ENCODE assay signal across 8 cellular contexts in the genomic region with DNA sequence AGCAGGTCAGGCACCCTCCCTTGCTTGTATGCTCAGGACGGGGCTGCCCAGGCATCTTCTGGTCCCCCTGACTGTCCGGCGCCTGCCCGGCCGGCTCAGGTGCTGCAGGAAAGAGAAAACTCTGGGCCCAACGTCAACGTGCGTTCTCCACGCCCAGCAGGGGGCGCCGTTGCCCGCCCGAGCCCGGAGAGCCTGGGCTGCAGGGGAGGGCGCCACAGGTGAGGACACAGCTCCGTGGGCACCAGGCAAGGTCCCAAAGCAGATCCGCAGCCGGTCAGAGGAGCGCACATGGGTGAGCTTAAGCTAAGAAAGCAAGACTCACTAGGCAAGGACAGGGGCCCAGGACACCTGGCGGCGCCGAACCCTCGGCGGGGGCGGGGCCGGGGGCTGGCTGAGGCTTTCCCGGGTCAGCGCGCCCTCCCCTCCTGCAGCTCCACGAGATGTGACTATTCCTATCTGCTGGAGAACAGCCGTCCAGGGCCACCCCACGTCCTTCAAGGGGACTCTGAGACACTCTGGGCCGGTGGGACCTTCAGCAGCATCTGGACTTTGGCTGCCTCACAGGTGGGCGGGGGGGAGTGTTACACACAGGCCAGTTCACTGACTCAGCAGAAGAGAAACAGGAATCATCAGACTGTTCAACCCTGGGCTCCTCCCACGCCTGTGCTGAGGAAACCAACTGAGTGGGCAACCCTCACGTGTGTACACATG. TPM values are rescaled to one million over a fixed set of nuclear protein-coding genes. Genes with fewer than 3 reads are reported as not detected.
DNase-seq lines count a peak whose midpoint lies in the region; ATAC-seq, FAIRE-seq and TF ChIP-seq lines count a peak whose summit lies in the region.

No MANE protein-coding gene starts in this region.

- TF ChIP-seq RAD21 in H1 (IDR thresholded peaks at IDR 0.05 in 1 of 2, conservative IDR thresholded peaks at IDR 0.05 in 1 of 2; ENCODE audit: low read depth in 2 of 2, low read length in 2 of 2): peak; percentile 90 to 96

- peak overlapping the region; percentile 64 for H4K5ac ChIP-seq in H1 (ENCODE audit: insufficient read length, low read depth, low read length)

- H4K20me1 ChIP-seq in H1 (replicated peaks in 1 of 2; ENCODE audit: control insufficient read depth in 1 of 2, insufficient read depth in 2 of 2, low read length in 2 of 2): peaks cover 3 to 6% of the 10 kb centered on the region in 2 experiments

- CTCF ChIA-PET in AG04450 (lab: Charles Lee) (interaction anchor here (0.9 to 2.3 kb wide), 4 partner anchors 232 to 283 kb away, joined by 3 to 13 read pairs (median 6); no protein-coding TSS in a partner anchor), H1 (lab: Charles Lee; ENCODE audit: partially characterized antibody) (interaction anchor here (0.8 to 4.0 kb wide), 35 partner anchors 9 to 286 kb away, joined by 3 to 21 read pairs (median 5); a partner anchor contains a TSS)

- H3K27me3 ChIP-seq in AG04450 (ENCODE audit: control insufficient read depth, insufficient read depth, low read length): peaks cover 6% of the 10 kb centered on the region
- no peaks in the 10 kb centered on the region for H3K27me3 ChIP-seq in H1 (replicated peaks in 1 of 4; ENCODE audit: control insufficient read depth in 3 of 4, extremely low read depth in 1 of 4, insufficient read depth in 3 of 4, low read length in 3 of 4)
- no peaks in the 10 kb centered on the region for H3K27me3 ChIP-seq in mononuclear cell (ENCODE audit: insufficient read depth, low read length)

- 58% methylated on average over 27 of the region's 36 CpGs; no CpG with 5 or more reads in 1 of the 2 experiments for WGBS in H1 (ENCODE audit: extremely low coverage in 1 of 2, insufficient coverage in 1 of 2, insufficient read length in 1 of 2, insufficient replicate concordance in 2 of 2, low coverage in 1 of 2, low lambda C conversion rate in 2 of 2, missing lambda C conversion rate in 1 of 2), 2 experiments

- H3K56ac ChIP-seq in H1 (replicated peaks; ENCODE audit: insufficient read length, low read depth, low read length): no peak overlapping the region

- no peak overlapping the region for H2BK15ac ChIP-seq in H1 (ENCODE audit: low read length)

- H3K36me3 Mint-ChIP-seq in stimulated activated effector memory CD8-positive, alpha-beta T cell treated with anti-CD3 and anti-CD28 coated beads, Interleukin-12 subunit alpha, Interleukin-12 subunit beta, amount 100 ng/mL, for 72 hours: no peaks in the 10 kb centered on the region

- H4K91ac ChIP-seq in H1 (replicated peaks; ENCODE audit: insufficient read length, low read length): peak overlapping the region; percentile 5

- no peak overlapping the region; the same call in 1 of the 2 replicates for H3K18ac ChIP-seq in H1 (ENCODE audit: extremely low read depth, low read length)

- peak; percentile 57 for TF ChIP-seq CTCF in AG04450 (IDR thresholded peaks at IDR 0.05; ENCODE audit: low read depth, low read length)
- TF ChIP-seq CTCF in H1 (IDR thresholded peaks at IDR 0.05; ENCODE audit: control extremely low read depth in 1 of 3, insufficient read depth in 1 of 3, low read depth in 1 of 3, low read length in 3 of 3): peak in 2 of 3 experiments; percentile 88 to 92; a peak in 3 of 4 replicates

- H3K27ac Mint-ChIP-seq in stimulated activated effector memory CD8-positive, alpha-beta T cell treated with anti-CD3 and anti-CD28 coated beads, Interleukin-12 subunit alpha, Interleukin-12 subunit beta, amount 100 ng/mL, for 72 hours: no peak overlapping the region

- no peak overlapping the region; the same call in 1 of the 2 replicates for H2BK5ac ChIP-seq in H1 (ENCODE audit: low read depth, low read length)

- POLR2A ChIA-PET in AG04450 (lab: Yijun Ruan, JAX): no interaction called here
- POLR2A ChIA-PET in H1 (lab: Charles Lee; ENCODE audit: partially characterized antibody): interaction anchor here (0.8 to 1.9 kb wide), 3 partner anchors 10 to 196 kb away, joined by 3 to 7 read pairs (median 5); no protein-coding TSS in a partner anchor

- H3K9me3 ChIP-seq in AG04450 (ENCODE audit: control insufficient read depth, insufficient read depth, low read length) (peaks cover 3% of the 10 kb centered on the region; the same call in 1 of the 2 replicates), H1 (ENCODE audit: insufficient read depth in 2 of 2, low read depth in 1 of 2, low read length in 1 of 2) (no peaks in the 10 kb centered on the region), mononuclear cell (ENCODE audit: low read depth, low read length) (no peaks in the 10 kb centered on the region)

- H3K9me3 Mint-ChIP-seq in stimulated activated effector memory CD8-positive, alpha-beta T cell treated with anti-CD3 and anti-CD28 coated beads, Interleukin-12 subunit alpha, Interleukin-12 subunit beta, amount 100 ng/mL, for 72 hours: no peaks in the 10 kb centered on the region

- no peaks in the 10 kb centered on the region for H3K79me2 ChIP-seq in H1 (ENCODE audit: control insufficient read depth in 1 of 2, insufficient read depth in 2 of 2, low read length in 2 of 2)

- TF ChIP-seq EP300 in H1 (IDR thresholded peaks at IDR 0.05; ENCODE audit: borderline replicate concordance in 1 of 2, low read depth in 2 of 2, low read length in 2 of 2): no peak

- H3K36me3 ChIP-seq in H1 (ENCODE audit: control insufficient read depth in 2 of 4, insufficient read depth in 4 of 4, low read length in 3 of 4): peaks cover 0 to 8% (median 8%) of the 10 kb centered on the region in 4 experiments; a peak in 4 of 8 replicates

- no peak overlapping the region for H3K4ac ChIP-seq in H1 (replicated peaks; ENCODE audit: insufficient read length, low read depth, low read length)

- no peak for TF ChIP-seq POLR2A in H1 (IDR thresholded peaks at IDR 0.05; ENCODE audit: control extremely low read depth in 1 of 2, low read depth in 2 of 2, low read length in 2 of 2)

- peak overlapping the region in 1 of 2 experiments; percentile 59; a peak in 3 of 4 replicates for H3K4me2 ChIP-seq in H1 (ENCODE audit: insufficient read depth in 1 of 2, low read depth in 2 of 2, low read length in 2 of 2)

- H3K23me2 ChIP-seq in H1 (ENCODE audit: low read depth, low read length): 0 out of 2 replicates have a peak, but pooled peaks cover 2% of the 10 kb centered on the region

- no peak overlapping the region for H3K4me3 ChIP-seq in AG04450 (ENCODE audit: low read depth, low read length)
- H3K4me3 ChIP-seq in H1 (ENCODE audit: extremely low read depth in 1 of 4, insufficient read depth in 2 of 4, low read depth in 3 of 4, low read length in 4 of 4): peak overlapping the region in 1 of 4 experiments; percentile 35; a peak in 1 of 8 replicates
- H3K4me3 ChIP-seq in mononuclear cell (ENCODE audit: low read length): peak overlapping the region; percentile 15

- no peak for FAIRE-seq in H1 (lab: Jason Lieb, UNC)

- H3K9ac ChIP-seq in H1 (replicated peaks in 1 of 4; ENCODE audit: extremely low read depth in 1 of 4, low read depth in 3 of 4, low read length in 3 of 4): no peak overlapping the region

- no peak overlapping the region for H3K4me3 Mint-ChIP-seq in stimulated activated effector memory CD8-positive, alpha-beta T cell treated with anti-CD3 and anti-CD28 coated beads, Interleukin-12 subunit alpha, Interleukin-12 subunit beta, amount 100 ng/mL, for 72 hours

- H3K14ac ChIP-seq in H1 (ENCODE audit: insufficient read length): no peak overlapping the region

- H2BK12ac ChIP-seq in H1 (ENCODE audit: low read depth, low read length): no peak overlapping the region

- H2AFZ ChIP-seq in H1 (ENCODE audit: low read length): no peak overlapping the region; the same call in 1 of the 2 replicates

- peak; percentile 84 for ATAC-seq in stimulated activated effector memory CD8-positive, alpha-beta T cell treated with anti-CD3 and anti-CD28 coated beads, Interleukin-12 subunit alpha, Interleukin-12 subunit beta, amount 100 ng/mL, for 72 hours
- ATAC-seq in HG02981 (IDR thresholded peaks at IDR 0.05; ENCODE audit: unreplicated experiment): no peak

- no peaks in the 10 kb centered on the region for H3K79me1 ChIP-seq in H1 (ENCODE audit: low read depth, low read length)

- no peak overlapping the region for H3K23ac ChIP-seq in H1 (ENCODE audit: insufficient read length)

- peak overlapping the region; percentile 74; the same call in 1 of the 2 replicates for H4K8ac ChIP-seq in H1 (ENCODE audit: extremely low read depth, insufficient read depth, low read length)

- H2BK20ac ChIP-seq in H1 (ENCODE audit: low read length): no peak overlapping the region

- H3K4me1 Mint-ChIP-seq in stimulated activated effector memory CD8-positive, alpha-beta T cell treated with anti-CD3 and anti-CD28 coated beads, Interleukin-12 subunit alpha, Interleukin-12 subunit beta, amount 100 ng/mL, for 72 hours: no peaks in the 10 kb centered on the region

- DNase-seq in AG04450 (ENCODE audit: low read depth, low spot score): no peak
- DNase-seq in H4 (ENCODE audit: low spot score): peak; percentile 57
- DNase-seq in NCI-H748 treated with DMSO at 0.1 percent for 48 hours (lab: John Stamatoyannopoulos, UW): peak; percentile 59
- DNase-seq in activated CD8-positive, alpha-beta memory T cell treated with anti-CD3 and anti-CD28 coated beads for 4 hours (ENCODE audit: low read depth in 2 of 2): peak; percentile 54
- peak; percentile 43 to 91 for DNase-seq in H1 (ENCODE audit: low read depth in 1 of 2, low spot score in 2 of 2)
- peak; percentile 85 to 86 for DNase-seq in stimulated activated effector memory CD8-positive, alpha-beta T cell treated with anti-CD3 and anti-CD28 coated beads, Interleukin-12 subunit alpha, Interleukin-12 subunit beta, amount 100 ng/mL, for 72 hours (ENCODE audit: low spot score in 2 of 2)

- H2BK120ac ChIP-seq in H1 (replicated peaks; ENCODE audit: low read depth, low read length): no peak overlapping the region

- H3K27ac ChIP-seq in AG04450 (ENCODE audit: low read depth, low read length) (no peak overlapping the region), H1 (ENCODE audit: low read depth, low read length) (no peak overlapping the region)

- H2AK5ac ChIP-seq in H1 (ENCODE audit: low read depth, low read length): no peak overlapping the region; the same call in 1 of the 2 replicates

- H3K4me1 ChIP-seq in H1 (replicated peaks in 1 of 4; ENCODE audit: control insufficient read depth in 3 of 4, insufficient read depth in 4 of 4, low read length in 3 of 4): no peaks in the 10 kb centered on the region; a peak in 3 of 7 replicates
- H3K4me1 ChIP-seq in mononuclear cell (ENCODE audit: insufficient read depth, low read length): peaks cover 10% of the 10 kb centered on the region

RNA-seq across cellular contexts. Expression of a gene that starts 29.3 kb away (rescaled TPM):
- polyA plus RNA-seq in AG04450 (2011; rRNA removed): not detected in 2 replicates
- polyA minus RNA-seq in AG04450 (2011; rRNA and poly(A)+ RNA removed): not detected in 2 replicates
- not detected in 2 replicates for total RNA-seq in H4 (2014; rRNA removed; shearing (Covaris generic))
- total RNA-seq in H1 (2021; fragmentation: NEBNext Ultra II Directional; extraction: Animal tissue kit (Norgen Biotek cat#: 25700)): not detected in 2 replicates
- polyA plus RNA-seq in H1 (2011; rRNA removed): 0.08 TPM in 1 of 2 replicates, not detected in the other
- not detected for polyA plus RNA-seq in H1 (2011; cell fraction: cytosol; rRNA removed)
- polyA plus RNA-seq in H1 (2011; cell fraction: nucleus; rRNA removed): 0.09 TPM
- not detected in 4 replicates for polyA plus RNA-seq in H1 (2012, experiment 1 of 2)
- not detected for polyA plus RNA-seq in H1 (2012, experiment 2 of 2)
- not detected for polyA plus RNA-seq in H1 (2013, experiment 1 of 2)
- polyA plus RNA-seq in H1 (2013, experiment 2 of 2): not detected
- not detected in 2 replicates for polyA minus RNA-seq in H1 (2011; rRNA and poly(A)+ RNA removed)
- polyA minus RNA-seq in H1 (2011; cell fraction: cytosol; rRNA and poly(A)+ RNA removed): not detected
- 0.90 TPM for polyA minus RNA-seq in H1 (2011; cell fraction: nucleus; rRNA and poly(A)+ RNA removed)
- total RNA-seq in mononuclear cell: not detected

RNA-seq across cellular contexts. Expression of a gene that starts 40.6 kb away (rescaled TPM):
- polyA plus RNA-seq in AG04450 (2011; rRNA removed) (not detected in 2 replicates), H1 (2011; rRNA removed) (0.06 and 0.11 TPM in 2 replicates)
- polyA minus RNA-seq in AG04450 (2011; rRNA and poly(A)+ RNA removed): not detected in 2 replicates
- total RNA-seq in H4 (2014; rRNA removed; shearing (Covaris generic)): not detected in 2 replicates
- not detected in 2 replicates for total RNA-seq in H1 (2021; fragmentation: NEBNext Ultra II Directional; extraction: Animal tissue kit (Norgen Biotek cat#: 25700))
- polyA plus RNA-seq in H1 (2011; cell fraction: cytosol; rRNA removed): not detected
- 0.13 TPM for polyA plus RNA-seq in H1 (2011; cell fraction: nucleus; rRNA removed)
- polyA plus RNA-seq in H1 (2012, experiment 1 of 2): 0.16 TPM in 1 of 4 replicates, not detected in the others
- polyA plus RNA-seq in H1 (2012, experiment 2 of 2): not detected
- not detected for polyA plus RNA-seq in H1 (2013, experiment 1 of 2)
- not detected for polyA plus RNA-seq in H1 (2013, experiment 2 of 2)
- polyA minus RNA-seq in H1 (2011; rRNA and poly(A)+ RNA removed): 0.38 and 0.51 TPM in 2 replicates
- not detected for polyA minus RNA-seq in H1 (2011; cell fraction: cytosol; rRNA and poly(A)+ RNA removed)
- not detected for polyA minus RNA-seq in H1 (2011; cell fraction: nucleus; rRNA and poly(A)+ RNA removed)
- not detected for total RNA-seq in mononuclear cell

RNA-seq across cellular contexts. Expression of a gene that starts 47.9 kb away (rescaled TPM):
- not detected in 2 replicates for polyA plus RNA-seq in AG04450 (2011; rRNA removed)
- polyA minus RNA-seq in AG04450 (2011; rRNA and poly(A)+ RNA removed): not detected in 2 replicates
- total RNA-seq in H4 (2014; rRNA removed; shearing (Covaris generic)): not detected in 2 replicates
- total RNA-seq in H1 (2021; fragmentation: NEBNext Ultra II Directional; extraction: Animal tissue kit (Norgen Biotek cat#: 25700)): not detected in 2 replicates
- 0.16 TPM in 1 of 2 replicates, not detected in the other for polyA plus RNA-seq in H1 (2011; rRNA removed)
- not detected for polyA plus RNA-seq in H1 (2011; cell fraction: cytosol; rRNA removed)
- polyA plus RNA-seq in H1 (2011; cell fraction: nucleus; rRNA removed): 0.20 TPM
- not detected in 4 replicates for polyA plus RNA-seq in H1 (2012, experiment 1 of 2)
- not detected for polyA plus RNA-seq in H1 (2012, experiment 2 of 2)
- polyA plus RNA-seq in H1 (2013, experiment 1 of 2): not detected
- polyA plus RNA-seq in H1 (2013, experiment 2 of 2): not detected
- 0.19 TPM in 1 of 2 replicates, not detected in the other for polyA minus RNA-seq in H1 (2011; rRNA and poly(A)+ RNA removed)
- not detected for polyA minus RNA-seq in H1 (2011; cell fraction: cytosol; rRNA and poly(A)+ RNA removed)
- 1.9 TPM for polyA minus RNA-seq in H1 (2011; cell fraction: nucleus; rRNA and poly(A)+ RNA removed)
- total RNA-seq in mononuclear cell: not detected

RNA-seq across cellular contexts. Expression of a gene that starts 55.4 kb away (rescaled TPM):
- polyA plus RNA-seq in AG04450 (2011; rRNA removed) (0.10 and 0.14 TPM in 2 replicates), H1 (2011; rRNA removed) (3.1 and 4.7 TPM in 2 replicates)
- polyA minus RNA-seq in AG04450 (2011; rRNA and poly(A)+ RNA removed): 0.13 and 0.14 TPM in 2 replicates
- total RNA-seq in H4 (2014; rRNA removed; shearing (Covaris generic)): 0.37 and 0.52 TPM in 2 replicates
- total RNA-seq in H1 (2021; fragmentation: NEBNext Ultra II Directional; extraction: Animal tissue kit (Norgen Biotek cat#: 25700)): 5.4 and 5.9 TPM in 2 replicates
- 2.7 TPM for polyA plus RNA-seq in H1 (2011; cell fraction: cytosol; rRNA removed)
- polyA plus RNA-seq in H1 (2011; cell fraction: nucleus; rRNA removed): 3.4 TPM
- 2.7 to 3.3 TPM (median 3.0 TPM) in 4 replicates for polyA plus RNA-seq in H1 (2012, experiment 1 of 2)
- polyA plus RNA-seq in H1 (2012, experiment 2 of 2): 2.7 TPM
- 4.4 TPM for polyA plus RNA-seq in H1 (2013, experiment 1 of 2)
- polyA plus RNA-seq in H1 (2013, experiment 2 of 2): 4.9 TPM
- 2.8 and 3.0 TPM in 2 replicates for polyA minus RNA-seq in H1 (2011; rRNA and poly(A)+ RNA removed)
- polyA minus RNA-seq in H1 (2011; cell fraction: cytosol; rRNA and poly(A)+ RNA removed): 3.1 TPM
- polyA minus RNA-seq in H1 (2011; cell fraction: nucleus; rRNA and poly(A)+ RNA removed): 3.7 TPM
- 0.31 TPM for total RNA-seq in mononuclear cell
